ENCODE assay signal across 8 cellular contexts in the genomic region with DNA sequence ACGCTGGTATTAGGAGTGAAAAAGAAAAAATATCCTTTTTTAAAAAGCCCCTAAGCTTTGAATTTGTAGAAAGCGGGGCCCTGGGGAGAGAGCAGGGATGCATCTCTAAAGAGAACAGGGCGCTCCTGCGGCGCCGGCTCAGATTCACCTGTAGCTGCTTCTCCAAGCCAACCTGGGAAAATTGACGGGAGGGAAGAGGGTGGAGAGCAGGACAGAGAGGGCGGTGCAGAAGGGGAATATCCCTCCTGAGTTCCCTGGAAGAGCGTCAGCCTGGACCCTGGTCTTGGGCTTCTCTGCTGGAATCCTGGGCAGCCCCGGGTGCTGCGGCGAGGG. TPM values are rescaled to one million over a fixed set of nuclear protein-coding genes. Genes with fewer than 3 reads are reported as not detected.
A peak's percentile ranks its signal among the peaks of the same experiment; 100 is the strongest.
DNase-seq lines count a peak whose midpoint lies in the region; ATAC-seq and TF ChIP-seq lines count a peak whose summit lies in the region.
"Had no signal": no experiment of that assay in that cellular context is flagged by ENCODE, and none has a peak within 500 bp of the region (broad histone marks: within the 10 kb centered on the region; RNA-seq: fewer than 3 reads in every experiment).

No MANE protein-coding gene starts in this region.

- ATAC-seq in HCT116 (peak; percentile 37), RWPE2 (ENCODE audit: low read depth) (peak; percentile 52), foreskin keratinocyte (peak; percentile 47), HG02884 (IDR thresholded peaks at IDR 0.05; ENCODE audit: unreplicated experiment) (no peak)

- no peak for TF ChIP-seq POLR2A in HCT116 (IDR thresholded peaks at IDR 0.05; ENCODE audit: borderline replicate concordance, extremely low read depth, insufficient read depth, insufficient read length)

- BruUV-seq in HCT116 (replicated peaks; lab: Mats Ljungman, UMichigan): no TSS peak

- POLR2A ChIA-PET in HCT116 (lab: Charles Lee): interaction anchor here (1.0 to 1.7 kb wide), 3 partner anchors 34 to 254 kb away, joined by 3 to 11 read pairs (median 5); a partner anchor contains a TSS

- H3K27me3 ChIP-seq in HCT116 (ENCODE audit: insufficient read depth, low read length): no peaks in the 10 kb centered on the region
- no peaks in the 10 kb centered on the region for H3K27me3 ChIP-seq in RWPE2 (ENCODE audit: insufficient read depth, poor library complexity, severe bottlenecking)
- peaks cover 9% of the 10 kb centered on the region for H3K27me3 ChIP-seq in foreskin keratinocyte
- peaks cover 11 to 20% (median 15%) of the 10 kb centered on the region in 3 donors for H3K27me3 ChIP-seq in skeletal muscle tissue (ENCODE audit: control insufficient read depth in 3 of 3, insufficient read depth in 3 of 3, low read length in 3 of 3)

- intact Hi-C loops in HCT116 (cut with micrococcal nuclease): loop anchor here (10.0 kb wide), 1 partner anchor 243 kb away; no protein-coding TSS in a partner anchor

- H3K9me3 ChIP-seq in HCT116 (ENCODE audit: control insufficient read depth in 1 of 2, insufficient read depth in 1 of 2, low read depth in 1 of 2, low read length in 2 of 2) (no peaks in the 10 kb centered on the region), RWPE2 (ENCODE audit: severe bottlenecking) (no peaks in the 10 kb centered on the region), skeletal muscle tissue (ENCODE audit: control insufficient read depth in 3 of 3, low read length in 3 of 3) (no peaks in the 10 kb centered on the region)
- H3K9me3 ChIP-seq: SK-N-SH had no signal

- RAD21 ChIA-PET in HCT116 (lab: Charles Lee; ENCODE audit: low non-redundant PET in 1 of 2, low total read pairs in 2 of 2, uncharacterized antibody in 2 of 2, unreplicated experiment in 2 of 2): interaction anchor here in 1 of 2 experiments (0.7 kb wide), 1 partner anchor 130 kb away, joined by 4 read pairs; no protein-coding TSS in a partner anchor

- H3K27ac ChIP-seq in HCT116 (ENCODE audit: low read depth, low read length): peak overlapping the region; percentile 61
- H3K27ac ChIP-seq in RWPE2 (ENCODE audit: poor library complexity, severe bottlenecking): no peak overlapping the region
- H3K27ac ChIP-seq in foreskin keratinocyte: no peak overlapping the region
- no peak overlapping the region for H3K27ac ChIP-seq in skeletal muscle tissue (ENCODE audit: low read depth, low read length)

- peak overlapping the region; percentile 45 to 60 for H3K4me3 ChIP-seq in HCT116 (replicated peaks in 1 of 2; ENCODE audit: low read depth in 1 of 2, low read length in 2 of 2)
- H3K4me3 ChIP-seq in RWPE2 (ENCODE audit: severe bottlenecking): peak overlapping the region; percentile 43
- H3K4me3 ChIP-seq in skeletal muscle tissue (ENCODE audit: low read length in 3 of 3): peak overlapping the region; percentile 7 to 43 (median 22)

- TF ChIP-seq RAD21 in HCT116 (IDR thresholded peaks at IDR 0.05; ENCODE audit: low read depth): no peak

- DNase-seq in HCT116 (ENCODE audit: low read depth, low spot score): no peak
- DNase-seq in RWPE2 (ENCODE audit: low spot score): no peak
- peak in 1 of 2 donors; percentile 7 for DNase-seq in foreskin keratinocyte
- no peak for DNase-seq in DMS53 (lab: John Stamatoyannopoulos, UW)
- DNase-seq in hypothalamus (lab: John Stamatoyannopoulos, UW): no peak

- peak overlapping the region; percentile 35 for H2AFZ ChIP-seq in HCT116 (ENCODE audit: low read depth, low read length, poor library complexity, severe bottlenecking)

- no peaks in the 10 kb centered on the region for H3K9me2 ChIP-seq in HCT116 (ENCODE audit: insufficient read depth)
- H3K9me2 ChIP-seq: SK-N-SH had no signal

- H3K4me1 ChIP-seq in HCT116 (ENCODE audit: control insufficient read depth in 1 of 2, insufficient read depth in 2 of 2, low read length in 2 of 2) (peaks cover 3 to 20% of the 10 kb centered on the region in 2 experiments; a peak in 3 of 4 replicates), RWPE2 (ENCODE audit: insufficient read depth, poor library complexity, severe bottlenecking) (no peaks in the 10 kb centered on the region), foreskin keratinocyte (no peaks in the 10 kb centered on the region), skeletal muscle tissue (ENCODE audit: control insufficient read depth in 3 of 3, insufficient read depth in 3 of 3, low read length in 3 of 3) (peaks cover 0 to 5% (median 0%) of the 10 kb centered on the region in 3 donors)

- H3K36me3 ChIP-seq in HCT116 (ENCODE audit: control insufficient read depth in 1 of 2, insufficient read depth in 2 of 2, low read length in 2 of 2): no peaks in the 10 kb centered on the region
- no peaks in the 10 kb centered on the region for H3K36me3 ChIP-seq in RWPE2 (ENCODE audit: low read depth)
- H3K36me3 ChIP-seq in skeletal muscle tissue (ENCODE audit: control insufficient read depth in 3 of 3, insufficient read depth in 3 of 3, low read length in 3 of 3): no peaks in the 10 kb centered on the region

- CTCF ChIA-PET in HCT116 (lab: Charles Lee): interaction anchor here (1.2 to 1.6 kb wide), 2 partner anchors 34 to 245 kb away, joined by 3 to 4 read pairs; a partner anchor contains a TSS

- peak overlapping the region; percentile 55 for H3K9ac ChIP-seq in HCT116 (ENCODE audit: low read length)
- peak overlapping the region in 1 of 3 donors; percentile 16 for H3K9ac ChIP-seq in skeletal muscle tissue (ENCODE audit: low read depth in 1 of 3, low read length in 3 of 3)
- H3K9ac ChIP-seq: SK-N-SH had no signal

- no peaks in the 10 kb centered on the region for H4K20me1 ChIP-seq in HCT116 (ENCODE audit: insufficient read depth)

- H3K4me2 ChIP-seq in HCT116 (ENCODE audit: low read length): peak overlapping the region; percentile 84

- no peaks in the 10 kb centered on the region for H3K79me2 ChIP-seq in HCT116 (ENCODE audit: insufficient read depth, low read length)

- TF ChIP-seq CTCF in HCT116 (IDR thresholded peaks at IDR 0.05 in 2 of 3, conservative IDR thresholded peaks at IDR 0.05 in 1 of 3; ENCODE audit: borderline replicate concordance in 1 of 3, insufficient read depth in 1 of 3, low read depth in 2 of 3, low read length in 2 of 3) (no peak), RWPE2 (IDR thresholded peaks at IDR 0.05; ENCODE audit: poor library complexity, severe bottlenecking) (no peak), foreskin keratinocyte (conservative IDR thresholded peaks at IDR 0.05) (no peak)

TF ChIP-seq in HCT116, 20 proteins besides CTCF, POLR2A, EP300 and RAD21:
- no peak for TF ChIP-seq ELF1 (IDR thresholded peaks at IDR 0.05; ENCODE audit: borderline replicate concordance, low read depth)
- no peak for TF ChIP-seq ZFX (IDR thresholded peaks at IDR 0.05)
- no peak for TF ChIP-seq CEBPB (IDR thresholded peaks at IDR 0.05; ENCODE audit: low read depth)
- TF ChIP-seq EZH2 (IDR thresholded peaks at IDR 0.05): no peak
- TF ChIP-seq SRF (IDR thresholded peaks at IDR 0.05; ENCODE audit: low read depth): no peak

RNA-seq across cellular contexts. Expression of a gene that starts 0.8 kb away (rescaled TPM):
- total RNA-seq in HCT116 (2021; ENCODE audit: unreplicated experiment) (1.1 TPM), foreskin keratinocyte (0.07 TPM in 1 of 2 replicates, not detected in the other), skeletal muscle tissue (1.6 TPM)
- 0.77 and 0.91 TPM in 2 replicates for polyA plus RNA-seq in HCT116 (2012)
- 0.07 TPM in 1 of 2 replicates, not detected in the other for polyA plus RNA-seq in foreskin keratinocyte

RNA-seq across cellular contexts. Expression of a gene that starts 33.8 kb away (rescaled TPM):
- total RNA-seq in HCT116 (2021; ENCODE audit: unreplicated experiment): 1,940 TPM
- polyA plus RNA-seq in HCT116 (2012): 3,610 and 4,517 TPM in 2 replicates
- total RNA-seq in foreskin keratinocyte: 2,335 and 2,620 TPM in 2 replicates
- polyA plus RNA-seq in foreskin keratinocyte: 3,852 and 3,967 TPM in 2 replicates
- total RNA-seq in skeletal muscle tissue: 6,835 TPM
